Comparison of ENCODE assay signal across 1 cellular context in genomic region chr17:15977894-15978293, GRCh38.
TF ChIP-seq lines count a peak whose summit lies in the region.

No MANE protein-coding gene starts in this region.

TF ChIP-seq in HepG2, 621 proteins besides CTCF, POLR2A, EP300 and RAD21:
- TF ChIP-seq ZNF264 (CRISPR knock-in tag; IDR thresholded peaks at IDR 0.05) (no peak), HNRNPLL (IDR thresholded peaks at IDR 0.05; ENCODE audit: low read depth, low read length, poor library complexity, severe bottlenecking) (no peak), ZSCAN20 (CRISPR knock-in tag; IDR thresholded peaks at IDR 0.05; ENCODE audit: borderline replicate concordance) (no peak), ATF7 (IDR thresholded peaks at IDR 0.05) (no peak), ATF7 (CRISPR knock-in tag; IDR thresholded peaks at IDR 0.05) (no peak), NFIC (IDR thresholded peaks at IDR 0.05; ENCODE audit: low read length) (no peak), ZNF777 (CRISPR knock-in tag; IDR thresholded peaks at IDR 0.05) (no peak), MXD4 (CRISPR knock-in tag; IDR thresholded peaks at IDR 0.05) (no peak)
- TF ChIP-seq, protein P1, sequence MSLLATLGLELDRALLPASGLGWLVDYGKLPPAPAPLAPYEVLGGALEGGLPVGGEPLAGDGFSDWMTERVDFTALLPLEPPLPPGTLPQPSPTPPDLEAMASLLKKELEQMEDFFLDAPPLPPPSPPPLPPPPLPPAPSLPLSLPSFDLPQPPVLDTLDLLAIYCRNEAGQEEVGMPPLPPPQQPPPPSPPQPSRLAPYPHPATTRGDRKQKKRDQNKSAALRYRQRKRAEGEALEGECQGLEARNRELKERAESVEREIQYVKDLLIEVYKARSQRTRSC (CRISPR knock-in tag; IDR thresholded peaks at IDR 0.05; ENCODE audit: low read depth) = no peak
TF ChIP-seq in HepG2: peak in this region for 0.
